In genomic region chr1:15726508-15726907, GRCh38 we compare ENCODE assay signal across 19 cellular contexts. TPM values are rescaled to one million over a fixed set of nuclear protein-coding genes. Genes with fewer than 3 reads are reported as not detected.
DNase-seq lines count a peak whose midpoint lies in the region; ATAC-seq and TF ChIP-seq lines count a peak whose summit lies in the region.
"Had no signal": no experiment of that assay in that cellular context is flagged by ENCODE, and none has a peak within 500 bp of the region (broad histone marks: within the 10 kb centered on the region; RNA-seq: fewer than 3 reads in every experiment).

No MANE protein-coding gene starts in this region.

- no peak overlapping the region for H2AFZ ChIP-seq in IMR-90 (replicated peaks; ENCODE audit: low read length, poor library complexity)
- no peak overlapping the region for H2AFZ ChIP-seq in neuronal stem cell (ENCODE audit: low read length)

- H3K4me3 Mint-ChIP-seq in chondrocyte (ENCODE audit: unreplicated experiment) (no peak overlapping the region), endodermal cell (no peak overlapping the region)
- H3K4me3 Mint-ChIP-seq: CD14-positive monocyte; CD4-positive, alpha-beta memory T cell; H9 had no signal

- BruUV-seq in IMR-90 (replicated peaks; lab: Mats Ljungman, UMichigan): no TSS peak

- H3K23ac ChIP-seq in IMR-90 (ENCODE audit: low read depth, low read length) (no peak overlapping the region), neuronal stem cell (ENCODE audit: low read depth, low read length, poor library complexity) (no peak overlapping the region)

- no peak for TF ChIP-seq RAD21 in IMR-90 (IDR thresholded peaks at IDR 0.05; ENCODE audit: low read length)

- CTCF ChIA-PET in IMR-90 (lab: Yijun Ruan, JAX): no interaction called here

- H3K9me1 ChIP-seq in IMR-90 (ENCODE audit: insufficient read depth, low read length): no peaks in the 10 kb centered on the region

- H3K27me3 Mint-ChIP-seq in chondrocyte (ENCODE audit: low read depth): no peaks in the 10 kb centered on the region
- H3K27me3 Mint-ChIP-seq in endodermal cell (ENCODE audit: insufficient read depth): no peaks in the 10 kb centered on the region
- H3K27me3 Mint-ChIP-seq: CD4-positive, alpha-beta memory T cell had no signal

- H3K9me3 ChIP-seq in IMR-90 (ENCODE audit: control insufficient read depth, insufficient read depth, low read length): no peaks in the 10 kb centered on the region
- H3K9me3 ChIP-seq in WERI-Rb-1 (ENCODE audit: severe bottlenecking): no peaks in the 10 kb centered on the region
- no peaks in the 10 kb centered on the region for H3K9me3 ChIP-seq in neuronal stem cell (replicated peaks in 1 of 2; ENCODE audit: control insufficient read depth in 2 of 2, insufficient read depth in 1 of 2, low read depth in 1 of 2, low read length in 2 of 2)
- H3K9me3 ChIP-seq in skeletal muscle tissue (ENCODE audit: control insufficient read depth in 3 of 3, low read length in 3 of 3): no peaks in the 10 kb centered on the region
- H3K9me3 ChIP-seq in endodermal cell (ENCODE audit: control insufficient read depth, low read length): no peaks in the 10 kb centered on the region
- H3K9me3 ChIP-seq: BLaER1 had no signal

- H3K4me1 ChIP-seq in IMR-90 (ENCODE audit: control insufficient read depth, insufficient read depth, low read length): no peaks in the 10 kb centered on the region
- no peaks in the 10 kb centered on the region for H3K4me1 ChIP-seq in neuronal stem cell (ENCODE audit: control insufficient read depth in 2 of 2, insufficient read depth in 1 of 2, low read depth in 1 of 2, low read length in 2 of 2)
- H3K4me1 ChIP-seq in skeletal muscle tissue (ENCODE audit: control insufficient read depth in 3 of 3, insufficient read depth in 3 of 3, low read length in 3 of 3): peaks cover 43 to 47% (median 47%) of the 10 kb centered on the region in 3 donors
- no peaks in the 10 kb centered on the region for H3K4me1 ChIP-seq in endodermal cell (ENCODE audit: control insufficient read depth, insufficient read depth, low read length)

- 100% methylated on average over 5 of the region's 9 CpGs; no CpG with 5 or more reads in 1 of the 2 experiments for WGBS in IMR-90 (ENCODE audit: extremely low coverage in 2 of 2, insufficient read length in 1 of 2), 2 experiments
- WGBS in neuronal stem cell (ENCODE audit: extremely low coverage in 2 of 2, insufficient read length in 2 of 2, insufficient replicate concordance in 1 of 2), 2 donors: no CpG with 5 or more reads among the region's 9 CpGs
- 96% methylated on average over 9 of the region's 9 CpGs for WGBS in endodermal cell (ENCODE audit: insufficient coverage in 1 of 2, insufficient read length in 1 of 2), 2 experiments

- H2BK5ac ChIP-seq in IMR-90 (ENCODE audit: low read depth, low read length, poor library complexity, severe bottlenecking) (no peak overlapping the region), neuronal stem cell (ENCODE audit: low read length) (no peak overlapping the region)

- H4K5ac ChIP-seq in IMR-90 (ENCODE audit: low read depth, low read length): no peak overlapping the region

- H3K4ac ChIP-seq in IMR-90 (ENCODE audit: low read depth, low read length) (no peak overlapping the region), neuronal stem cell (ENCODE audit: low read length) (no peak overlapping the region)

- DNase-seq in IMR-90: no peak
- DNase-seq in WERI-Rb-1: no peak
- no peak for DNase-seq in neuronal stem cell (ENCODE audit: low spot score)
- DNase-seq in chondrocyte (ENCODE audit: low spot score): no peak
- no peak for DNase-seq in activated T-cell treated with anti-CD3 and anti-CD28 coated beads, Interleukin-2, amount 50 U/mL, for 1 hour
- DNase-seq in endodermal cell: no peak
- DNase-seq: 8988T; CD4-positive, alpha-beta memory T cell; DMS153; DMS79; GF-D8; H9 had no signal

- POLR2A ChIA-PET in IMR-90 (lab: Charles Lee; ENCODE audit: unreplicated experiment): no interaction called here

- dilution Hi-C loops in IMR-90 (cut with HindIII; ENCODE audit: low sequenced_read_pairs, unreplicated experiment): no loop called here

- H3K4me1 Mint-ChIP-seq in chondrocyte (ENCODE audit: low read depth): peaks cover 10% of the 10 kb centered on the region
- H3K4me1 Mint-ChIP-seq in endodermal cell: peaks cover 4% of the 10 kb centered on the region
- H3K4me1 Mint-ChIP-seq: CD14-positive monocyte; CD4-positive, alpha-beta memory T cell had no signal

- intact Hi-C loops in IMR-90 (cut with micrococcal nuclease): no loop called here

- H3K36me3 Mint-ChIP-seq in chondrocyte (ENCODE audit: low read depth): peaks cover 25% of the 10 kb centered on the region
- H3K36me3 Mint-ChIP-seq in endodermal cell (ENCODE audit: low read depth): peaks cover 39% of the 10 kb centered on the region

- no peak overlapping the region for H2BK15ac ChIP-seq in IMR-90 (ENCODE audit: low read depth, low read length)
- H2BK15ac ChIP-seq in neuronal stem cell (ENCODE audit: low read length): no peak overlapping the region

- H3K79me1 ChIP-seq in IMR-90 (ENCODE audit: low read depth in 1 of 2, low read length in 2 of 2) (peaks cover 3 to 6% of the 10 kb centered on the region in 2 experiments; a peak in 2 of 4 replicates), neuronal stem cell (ENCODE audit: low read depth, low read length) (peaks cover 2% of the 10 kb centered on the region)

- H3K27me3 ChIP-seq in IMR-90 (ENCODE audit: control insufficient read depth, insufficient read depth, low read length) (no peaks in the 10 kb centered on the region), WERI-Rb-1 (ENCODE audit: insufficient read depth, low read depth, severe bottlenecking) (no peaks in the 10 kb centered on the region), neuronal stem cell (ENCODE audit: control insufficient read depth in 3 of 3, insufficient read depth in 3 of 3, low read depth in 1 of 3, low read length in 3 of 3) (no peaks in the 10 kb centered on the region), skeletal muscle tissue (ENCODE audit: control insufficient read depth in 3 of 3, insufficient read depth in 3 of 3, low read length in 3 of 3) (no peaks in the 10 kb centered on the region), endodermal cell (ENCODE audit: control insufficient read depth, insufficient read depth, low read length, poor library complexity, severe bottlenecking) (no peaks in the 10 kb centered on the region)
- H3K27me3 ChIP-seq: BLaER1 had no signal

- H2AK9ac ChIP-seq in IMR-90 (replicated peaks; ENCODE audit: low read depth, low read length, poor library complexity): peak overlapping the region; percentile 70

- H4K20me1 ChIP-seq in IMR-90 (ENCODE audit: insufficient read depth, low read length): no peaks in the 10 kb centered on the region

- H3K27ac Mint-ChIP-seq in chondrocyte (ENCODE audit: unreplicated experiment) (no peak overlapping the region), endodermal cell (no peak overlapping the region)
- H3K27ac Mint-ChIP-seq: CD4-positive, alpha-beta memory T cell; H9 had no signal

- no peak overlapping the region for H4K8ac ChIP-seq in IMR-90 (ENCODE audit: low read depth in 2 of 2, low read length in 2 of 2)
- H4K8ac ChIP-seq in neuronal stem cell (ENCODE audit: low read depth, low read length): no peak overlapping the region

- TF ChIP-seq CTCF in IMR-90 (conservative IDR thresholded peaks at IDR 0.05; ENCODE audit: low read depth, low read length) (no peak), WERI-Rb-1 (IDR thresholded peaks at IDR 0.05; ENCODE audit: low read depth, low read length) (no peak), chondrocyte (IDR thresholded peaks at IDR 0.05) (no peak), endodermal cell (conservative IDR thresholded peaks at IDR 0.05) (no peak)

- no peak overlapping the region for H3K18ac ChIP-seq in IMR-90 (ENCODE audit: low read depth, low read length)
- H3K18ac ChIP-seq in neuronal stem cell (ENCODE audit: low read length): no peak overlapping the region

- H3K9ac ChIP-seq in IMR-90 (ENCODE audit: low read depth, low read length) (no peak overlapping the region), neuronal stem cell (ENCODE audit: low read depth, low read length, poor library complexity) (no peak overlapping the region), skeletal muscle tissue (ENCODE audit: low read depth in 1 of 3, low read length in 3 of 3) (peak overlapping the region in 2 of 3 donors; percentile 14 to 54), endodermal cell (ENCODE audit: extremely low read depth, low read length, poor library complexity, severe bottlenecking) (no peak overlapping the region)
- H3K9ac ChIP-seq: BLaER1 had no signal

- H3K56ac ChIP-seq in IMR-90 (ENCODE audit: extremely low read depth, insufficient read depth, low read length): no peak overlapping the region

- H3K4me3 ChIP-seq in IMR-90 (ENCODE audit: insufficient read depth, low read depth, low read length) (no peak overlapping the region), WERI-Rb-1 (ENCODE audit: low read depth, low read length) (no peak overlapping the region), neuronal stem cell (ENCODE audit: low read length in 2 of 2) (no peak overlapping the region), skeletal muscle tissue (ENCODE audit: low read length in 3 of 3) (no peak overlapping the region), endodermal cell (ENCODE audit: low read length) (no peak overlapping the region)
- H3K4me3 ChIP-seq: BLaER1 had no signal

- H3K9me3 Mint-ChIP-seq in chondrocyte (ENCODE audit: low read depth) (no peaks in the 10 kb centered on the region), endodermal cell (no peaks in the 10 kb centered on the region)
- H3K9me3 Mint-ChIP-seq: CD14-positive monocyte; CD4-positive, alpha-beta memory T cell; H9 had no signal

- H3K27ac ChIP-seq in IMR-90 (ENCODE audit: insufficient read depth, low read length) (no peak overlapping the region), WERI-Rb-1 (peak overlapping the region; percentile 93), neuronal stem cell (replicated peaks; ENCODE audit: low read length) (no peak overlapping the region), skeletal muscle tissue (ENCODE audit: low read depth, low read length) (peak overlapping the region; percentile 82), endodermal cell (ENCODE audit: low read depth, low read length) (no peak overlapping the region)
- H3K27ac ChIP-seq: BLaER1 had no signal

- H2AK5ac ChIP-seq in IMR-90 (ENCODE audit: low read depth, low read length) (no peak overlapping the region), neuronal stem cell (ENCODE audit: low read depth, low read length) (no peak overlapping the region)

- H3K4me2 ChIP-seq in IMR-90 (ENCODE audit: low read depth, low read length): no peak overlapping the region
- no peak overlapping the region for H3K4me2 ChIP-seq in neuronal stem cell (ENCODE audit: insufficient read depth, low read length, poor library complexity, severe bottlenecking)
- H3K4me2 ChIP-seq: BLaER1 had no signal

- in situ Hi-C loops in IMR-90 (cut with MboI; ENCODE audit: low sequenced_read_pairs): no loop called here

- H2BK12ac ChIP-seq in neuronal stem cell (ENCODE audit: low read length): no peak overlapping the region

- no peak for ATAC-seq in IMR-90 (ENCODE audit: low read depth)

- H2BK20ac ChIP-seq in IMR-90 (ENCODE audit: low read depth, low read length): no peak overlapping the region

- H2BK120ac ChIP-seq in IMR-90 (ENCODE audit: low read depth, low read length) (no peak overlapping the region), neuronal stem cell (ENCODE audit: low read depth, low read length) (no peak overlapping the region)

- H3K36me3 ChIP-seq in IMR-90 (ENCODE audit: control insufficient read depth, insufficient read depth, low read length) (peaks cover 76% of the 10 kb centered on the region), WERI-Rb-1 (peaks cover 77% of the 10 kb centered on the region), neuronal stem cell (replicated peaks in 1 of 2; ENCODE audit: control insufficient read depth in 2 of 2, insufficient read depth in 2 of 2, low read length in 2 of 2) (peaks cover 58 to 87% of the 10 kb centered on the region in 2 donors), skeletal muscle tissue (ENCODE audit: control insufficient read depth in 3 of 3, insufficient read depth in 3 of 3, low read length in 3 of 3) (peaks cover 63 to 81% (median 71%) of the 10 kb centered on the region in 3 donors), endodermal cell (ENCODE audit: control insufficient read depth, insufficient read depth, low read length) (peaks cover 47% of the 10 kb centered on the region)

- H3K14ac ChIP-seq in IMR-90 (replicated peaks; ENCODE audit: low read depth, low read length) (no peak overlapping the region), neuronal stem cell (ENCODE audit: low read length) (peak overlapping the region; percentile 71)

- H4K91ac ChIP-seq in IMR-90 (ENCODE audit: insufficient read depth, low read depth, low read length): no peak overlapping the region
- H4K91ac ChIP-seq in neuronal stem cell (ENCODE audit: low read depth, low read length, poor library complexity): no peak overlapping the region

- no peak for TF ChIP-seq POLR2A in IMR-90 (IDR thresholded peaks at IDR 0.05; ENCODE audit: low read depth, low read length)

RNA-seq across cellular contexts. Expression of gene SLC25A34, which starts 9.6 kb away (rescaled TPM):
- total RNA-seq in IMR-90 (2012; rRNA removed) (under 0.01 TPM in 1 of 2 replicates, not detected in the other), skeletal muscle tissue (1.6 TPM), chondrocyte (0.90 to 1.9 TPM (median 1.3 TPM) in 3 replicates), endodermal cell (1 to 10 TPM; 1.8 to 3.5 TPM)
- 0.72 and 1.1 TPM in 2 replicates for polyA plus RNA-seq in IMR-90 (2012; rRNA removed)
- 0.08 and 0.45 TPM in 2 replicates for polyA plus RNA-seq in IMR-90 (2012; cell fraction: cytosol; rRNA removed)
- 5.3 and 9.5 TPM in 2 replicates for polyA plus RNA-seq in IMR-90 (2012; cell fraction: nucleus; rRNA removed; ENCODE audit: low replicate concordance)
- 0.33 TPM for polyA plus RNA-seq in neuronal stem cell (2013, experiment 1 of 2)
- 0.32 TPM for polyA plus RNA-seq in neuronal stem cell (2013, experiment 2 of 2)
- polyA plus RNA-seq in endodermal cell (2013, experiment 1 of 2): 1.4 TPM
- 0.95 TPM for polyA plus RNA-seq in endodermal cell (2013, experiment 2 of 2)
- total RNA-seq: HT-29 had no signal

RNA-seq across cellular contexts. Expression of gene TMEM82, which starts 15.8 kb away (rescaled TPM):
- total RNA-seq in IMR-90 (2012; rRNA removed): not detected in 2 replicates
- not detected in 2 replicates for polyA plus RNA-seq in IMR-90 (2012; rRNA removed)
- not detected in 2 replicates for polyA plus RNA-seq in IMR-90 (2012; cell fraction: cytosol; rRNA removed)
- polyA plus RNA-seq in IMR-90 (2012; cell fraction: nucleus; rRNA removed; ENCODE audit: low replicate concordance): not detected in 2 replicates
- not detected for polyA plus RNA-seq in neuronal stem cell (2013, experiment 1 of 2)
- not detected for polyA plus RNA-seq in neuronal stem cell (2013, experiment 2 of 2)
- total RNA-seq in skeletal muscle tissue: not detected
- total RNA-seq in chondrocyte: not detected in 3 replicates
- total RNA-seq in endodermal cell: 1 to 10 TPM in 1 of 2 donors, under 1 TPM in 1; 0.46 to 3.2 TPM
- polyA plus RNA-seq in endodermal cell (2013, experiment 1 of 2): 0.36 TPM
- not detected for polyA plus RNA-seq in endodermal cell (2013, experiment 2 of 2)
- total RNA-seq: A673; CD4-positive, alpha-beta memory T cell; Daoy; HT-29 had no signal
- polyA plus RNA-seq: AG04450; CD14-positive monocyte; CD4-positive, alpha-beta memory T cell had no signal

RNA-seq across cellular contexts. Expression of gene FBLIM1, which starts 32.1 kb away (rescaled TPM):
- 43.6 and 52.2 TPM in 2 replicates for total RNA-seq in IMR-90 (2012; rRNA removed)
- polyA plus RNA-seq in IMR-90 (2012; rRNA removed): 140 and 159 TPM in 2 replicates
- 157 and 164 TPM in 2 replicates for polyA plus RNA-seq in IMR-90 (2012; cell fraction: cytosol; rRNA removed)
- polyA plus RNA-seq in IMR-90 (2012; cell fraction: nucleus; rRNA removed; ENCODE audit: low replicate concordance): 95.1 and 141 TPM in 2 replicates
- 11.5 TPM for polyA plus RNA-seq in neuronal stem cell (2013, experiment 1 of 2)
- polyA plus RNA-seq in neuronal stem cell (2013, experiment 2 of 2): 11.4 TPM
- 7.3 TPM for total RNA-seq in skeletal muscle tissue
- 191 to 492 TPM (median 490 TPM) in 3 replicates for total RNA-seq in chondrocyte
- total RNA-seq in endodermal cell: 10 to 100 TPM; 58.4 to 60.6 TPM
- polyA plus RNA-seq in endodermal cell (2013, experiment 1 of 2): 26.4 TPM
- polyA plus RNA-seq in endodermal cell (2013, experiment 2 of 2): 23.9 TPM
- total RNA-seq: CD4-positive, alpha-beta memory T cell had no signal
- polyA plus RNA-seq: CD14-positive monocyte; CD4-positive, alpha-beta memory T cell had no signal

RNA-seq across cellular contexts. Expression of gene PLEKHM2, which starts 42.4 kb away (rescaled TPM):
- 23.1 and 24.7 TPM in 2 replicates for total RNA-seq in IMR-90 (2012; rRNA removed)
- polyA plus RNA-seq in IMR-90 (2012; rRNA removed): 48.0 and 51.2 TPM in 2 replicates
- 36.8 and 54.1 TPM in 2 replicates for polyA plus RNA-seq in IMR-90 (2012; cell fraction: cytosol; rRNA removed)
- polyA plus RNA-seq in IMR-90 (2012; cell fraction: nucleus; rRNA removed; ENCODE audit: low replicate concordance): 90.9 and 180 TPM in 2 replicates
- polyA plus RNA-seq in neuronal stem cell (2013, experiment 1 of 2): 40.8 TPM
- polyA plus RNA-seq in neuronal stem cell (2013, experiment 2 of 2): 41.5 TPM
- 36.0 TPM for total RNA-seq in skeletal muscle tissue
- 63.6 to 68.3 TPM (median 66.0 TPM) in 3 replicates for total RNA-seq in chondrocyte
- 10 to 100 TPM; 46.9 to 50.4 TPM for total RNA-seq in endodermal cell
- polyA plus RNA-seq in endodermal cell (2013, experiment 1 of 2): 41.0 TPM
- 37.9 TPM for polyA plus RNA-seq in endodermal cell (2013, experiment 2 of 2)

Comparison
In these comparisons a context has a peak if more than half of its experiments do, and no peak if none do; other contexts are left out.
1. H3K27ac ChIP-seq: peak in WERI-Rb-1 (single experiment) and skeletal muscle tissue (single experiment); none in IMR-90 (single experiment), neuronal stem cell (single experiment) and endodermal cell (single experiment).
2. H3K9ac ChIP-seq: peak in skeletal muscle tissue (2 of 3); none in IMR-90 (single experiment), neuronal stem cell (single experiment) and endodermal cell (single experiment).